Comparison of ENCODE assay signal across 8 cellular contexts in genomic region chr2:202376460-202377307, GRCh38. TPM values are rescaled to one million over a fixed set of nuclear protein-coding genes. Genes with fewer than 3 reads are reported as not detected.
DNase-seq lines count a peak whose midpoint lies in the region; ATAC-seq and TF ChIP-seq lines count a peak whose summit lies in the region.

No MANE protein-coding gene starts in this region.

- H3K4me1 ChIP-seq in endodermal cell (ENCODE audit: control insufficient read depth, insufficient read depth, low read length) (peaks cover 5% of the 10 kb centered on the region), mononuclear cell (ENCODE audit: insufficient read depth, low read length) (peaks cover 22% of the 10 kb centered on the region)

- TF ChIP-seq CTCF in GM12865 (IDR thresholded peaks at IDR 0.05; ENCODE audit: insufficient read depth, low read depth, low read length, missing control alignments): no peak
- no peak for TF ChIP-seq CTCF in HFF-Myc (IDR thresholded peaks at IDR 0.05; ENCODE audit: low read depth, low read length, missing control alignments)
- TF ChIP-seq CTCF in endodermal cell (conservative IDR thresholded peaks at IDR 0.05): no peak

- H3K27ac Mint-ChIP-seq in activated CD8-positive, alpha-beta memory T cell treated with anti-CD3 and anti-CD28 coated beads, Interleukin-2, amount 10 ng/mL, durations not matched to agents 7 days and 5 days: peak overlapping the region; percentile 86
- H3K27ac Mint-ChIP-seq in endodermal cell: peak overlapping the region; percentile 98

- POLR2A ChIA-PET in HEK293T (lab: Yijun Ruan, JAX): interaction anchor here (0.9 to 1.6 kb wide), 2 partner anchors 99 to 105 kb away, joined by 3 to 6 read pairs; no protein-coding TSS in a partner anchor

- peaks cover 7% of the 10 kb centered on the region for H3K36me3 ChIP-seq in endodermal cell (ENCODE audit: control insufficient read depth, insufficient read depth, low read length)

- H3K4me3 ChIP-seq in GM12865 (ENCODE audit: low read depth, low read length): peak overlapping the region; percentile 87
- H3K4me3 ChIP-seq in HFF-Myc (replicated peaks; ENCODE audit: low read depth, low read length): peak overlapping the region; percentile 91
- H3K4me3 ChIP-seq in endodermal cell (ENCODE audit: low read length): peak overlapping the region; percentile 95
- H3K4me3 ChIP-seq in mononuclear cell (ENCODE audit: low read length): peak overlapping the region; percentile 78

- H3K27me3 ChIP-seq in endodermal cell (ENCODE audit: control insufficient read depth, insufficient read depth, low read length, poor library complexity, severe bottlenecking) (no peaks in the 10 kb centered on the region), mononuclear cell (ENCODE audit: insufficient read depth, low read length) (peaks cover 4% of the 10 kb centered on the region)

- peaks cover 5% of the 10 kb centered on the region for H3K36me3 Mint-ChIP-seq in activated CD8-positive, alpha-beta memory T cell treated with anti-CD3 and anti-CD28 coated beads, Interleukin-2, amount 10 ng/mL, durations not matched to agents 7 days and 5 days
- H3K36me3 Mint-ChIP-seq in endodermal cell (ENCODE audit: low read depth): peaks cover 6% of the 10 kb centered on the region

- H3K9me3 Mint-ChIP-seq in activated CD8-positive, alpha-beta memory T cell treated with anti-CD3 and anti-CD28 coated beads, Interleukin-2, amount 10 ng/mL, durations not matched to agents 7 days and 5 days (ENCODE audit: low read depth): no peaks in the 10 kb centered on the region
- H3K9me3 Mint-ChIP-seq in endodermal cell: no peaks in the 10 kb centered on the region

- peak overlapping the region; percentile 92 for H3K9ac ChIP-seq in endodermal cell (ENCODE audit: extremely low read depth, low read length, poor library complexity, severe bottlenecking)

- 0 to 1% methylated on average over 23 to 78 of the region's 78 CpGs for WGBS in endodermal cell (ENCODE audit: insufficient coverage in 1 of 2, insufficient read length in 1 of 2), 2 experiments

- H3K27ac ChIP-seq in endodermal cell (ENCODE audit: low read depth, low read length): peak overlapping the region; percentile 98

- peak; percentile 34 for ATAC-seq in activated CD8-positive, alpha-beta memory T cell treated with anti-CD3 and anti-CD28 coated beads, Interleukin-2, amount 10 ng/mL, durations not matched to agents 7 days and 5 days

- DNase-seq in GM12865 (ENCODE audit: low read depth): peak; percentile 51
- DNase-seq in HFF-Myc (ENCODE audit: extremely low read depth, low read depth): peak; percentile 16
- DNase-seq in NCI-H146 (lab: John Stamatoyannopoulos, UW): peak; percentile 64
- peak; percentile 53 for DNase-seq in activated CD8-positive, alpha-beta memory T cell treated with anti-CD3 and anti-CD28 coated beads, Interleukin-2, amount 10 ng/mL, durations not matched to agents 7 days and 5 days
- DNase-seq in endodermal cell: no peak
- DNase-seq in stimulated activated naive CD4-positive, alpha-beta T cell (lab: John Stamatoyannopoulos, UW): peak; percentile 30 to 82 (median 57)
- DNase-seq in HEK293T (ENCODE audit: extremely low spot score): no peak

- peaks cover 10% of the 10 kb centered on the region for H3K27me3 Mint-ChIP-seq in activated CD8-positive, alpha-beta memory T cell treated with anti-CD3 and anti-CD28 coated beads, Interleukin-2, amount 10 ng/mL, durations not matched to agents 7 days and 5 days
- H3K27me3 Mint-ChIP-seq in endodermal cell (ENCODE audit: insufficient read depth): no peaks in the 10 kb centered on the region

- H3K9me3 ChIP-seq in endodermal cell (ENCODE audit: control insufficient read depth, low read length): no peaks in the 10 kb centered on the region
- no peaks in the 10 kb centered on the region for H3K9me3 ChIP-seq in mononuclear cell (ENCODE audit: low read depth, low read length)

- peak overlapping the region; percentile 99 for H3K4me3 Mint-ChIP-seq in activated CD8-positive, alpha-beta memory T cell treated with anti-CD3 and anti-CD28 coated beads, Interleukin-2, amount 10 ng/mL, durations not matched to agents 7 days and 5 days
- peak overlapping the region; percentile 100 for H3K4me3 Mint-ChIP-seq in endodermal cell

- CTCF ChIA-PET in activated CD8-positive, alpha-beta memory T cell treated with anti-CD3 and anti-CD28 coated beads, Interleukin-2, amount 10 ng/mL, durations not matched to agents 7 days and 5 days (lab: Charles Lee): interaction anchor here (0.6 to 1.6 kb wide), 2 partner anchors 10 to 63 kb away, joined by 3 read pairs; no protein-coding TSS in a partner anchor
- CTCF ChIA-PET in HEK293T (lab: Yijun Ruan, JAX): interaction anchor here (0.5 kb wide), 1 partner anchor 155 kb away, joined by 12 read pairs; no protein-coding TSS in a partner anchor

- H3K4me1 Mint-ChIP-seq in activated CD8-positive, alpha-beta memory T cell treated with anti-CD3 and anti-CD28 coated beads, Interleukin-2, amount 10 ng/mL, durations not matched to agents 7 days and 5 days: peaks cover 27% of the 10 kb centered on the region
- peaks cover 35% of the 10 kb centered on the region for H3K4me1 Mint-ChIP-seq in endodermal cell

TF ChIP-seq in HEK293T, 16 proteins besides CTCF, POLR2A, EP300 and RAD21:
- TF ChIP-seq PKNOX1 (IDR thresholded peaks at IDR 0.05): no peak
- TF ChIP-seq SP1 (IDR thresholded peaks at IDR 0.05): no peak
- no peak for TF ChIP-seq FOXA1 (IDR thresholded peaks at IDR 0.05)
- no peak for TF ChIP-seq TARDBP (IDR thresholded peaks at IDR 0.05)
- TF ChIP-seq ELF4 (IDR thresholded peaks at IDR 0.05): no peak
- TF ChIP-seq FOXK2 (IDR thresholded peaks at IDR 0.05): no peak
- TF ChIP-seq ARNT (IDR thresholded peaks at IDR 0.05): no peak
- TF ChIP-seq NFRKB (IDR thresholded peaks at IDR 0.05): no peak
- no peak for TF ChIP-seq L3MBTL2 (conservative IDR thresholded peaks at IDR 0.05)
- TF ChIP-seq BHLHE40 (IDR thresholded peaks at IDR 0.05; ENCODE audit: borderline replicate concordance): no peak
- no peak for TF ChIP-seq HDGF (IDR thresholded peaks at IDR 0.05; ENCODE audit: borderline replicate concordance)
- no peak for TF ChIP-seq FOXM1 (IDR thresholded peaks at IDR 0.05; ENCODE audit: borderline replicate concordance)
- TF ChIP-seq SUZ12 (IDR thresholded peaks at IDR 0.05): no peak
- no peak for TF ChIP-seq ZNF384 (IDR thresholded peaks at IDR 0.05)
- no peak for TF ChIP-seq LEF1 (IDR thresholded peaks at IDR 0.05; ENCODE audit: borderline replicate concordance)
- no peak for TF ChIP-seq CTBP1 (IDR thresholded peaks at IDR 0.05; ENCODE audit: borderline replicate concordance)

RNA-seq across cellular contexts. Expression of gene BMPR2, which starts 0.6 kb away (rescaled TPM):
- 10 to 100 TPM in 1 of 2 experiments, 1 to 10 TPM in 1; 8.8 to 10.2 TPM for total RNA-seq in activated CD8-positive, alpha-beta memory T cell treated with anti-CD3 and anti-CD28 coated beads, Interleukin-2, amount 10 ng/mL, durations not matched to agents 7 days and 5 days
- total RNA-seq in endodermal cell: 10 to 100 TPM; 42.2 to 56.3 TPM
- polyA plus RNA-seq in endodermal cell (2013, experiment 1 of 2): 32.5 TPM
- 36.1 TPM for polyA plus RNA-seq in endodermal cell (2013, experiment 2 of 2)
- total RNA-seq in mononuclear cell: 12.9 TPM

Comparison
In these comparisons a context has a peak if more than half of its experiments do, and no peak if none do; other contexts are left out.
1. DNase-seq: peak in GM12865 (single experiment), HFF-Myc (single experiment), NCI-H146 (single experiment), activated CD8-positive, alpha-beta memory T cell treated with anti-CD3 and anti-CD28 coated beads, Interleukin-2, amount 10 ng/mL, durations not matched to agents 7 days and 5 days (single experiment) and stimulated activated naive CD4-positive, alpha-beta T cell (6 of 6); none in endodermal cell (single experiment) and HEK293T (single experiment).
2. Peak in every context shown above with its lines, with median percentiles within 50 percentile points of each other: H3K4me3 ChIP-seq.